ENCODE assay signal across 15 cellular contexts in genomic region chr13:65093352-65093751, GRCh38.
DNase-seq lines count a peak whose midpoint lies in the region; TF ChIP-seq lines count a peak whose summit lies in the region.
"Had no signal": no experiment of that assay in that cellular context is flagged by ENCODE, and none has a peak within 500 bp of the region (broad histone marks: within the 10 kb centered on the region; RNA-seq: fewer than 3 reads in every experiment).

No MANE protein-coding gene starts in this region.

- TF ChIP-seq POLR2A in tibial nerve (IDR thresholded peaks at IDR 0.05), result no peak

- no peaks in the 10 kb centered on the region for H3F3A ChIP-seq in SU-DHL-6 (ENCODE audit: insufficient read depth)

- H3K4me2 ChIP-seq in SU-DHL-6 (ENCODE audit: low read depth, low read length, poor library complexity, severe bottlenecking), result no peak overlapping the region

- DNase-seq in NCI-H82 (lab: John Stamatoyannopoulos, UW) (peak; percentile 41), NCI-H82 treated with DMSO at 0.1 percent for 48 hours (lab: John Stamatoyannopoulos, UW; ENCODE audit: unreplicated experiment) (no peak), SJCRH30 (peak; percentile 40 to 68), EL (no peak), tibial nerve (ENCODE audit: low spot score in 2 of 2) (no peak)
- DNase-seq: C1 segment of cervical spinal cord; Calu3; CD4-positive, alpha-beta memory T cell; COR-L47; DMS79; GF-D8; GOT3; HFFc6 had no signal

- WGBS in tibial nerve, 2 donors, result 92 to 93% methylated on average over 3 of the region's 3 CpGs

- H3K27ac ChIP-seq in SJCRH30, result no peak overlapping the region
- no peak overlapping the region for H3K27ac ChIP-seq in SU-DHL-6 (ENCODE audit: low read depth, low read length)
- H3K27ac ChIP-seq in tibial nerve, result no peak overlapping the region

- no peaks in the 10 kb centered on the region for H3K79me2 ChIP-seq in SU-DHL-6 (ENCODE audit: insufficient read depth, low read length)

- no peak for TF ChIP-seq EP300 in tibial nerve (IDR thresholded peaks at IDR 0.05)

- H3K9me3 ChIP-seq in SJCRH30 (replicated peaks) (no peaks in the 10 kb centered on the region), SU-DHL-6 (ENCODE audit: insufficient read depth, low read length) (no peaks in the 10 kb centered on the region), tibial nerve (no peaks in the 10 kb centered on the region)
- H3K9me3 ChIP-seq: HAP-1 had no signal

- no peaks in the 10 kb centered on the region for H3K9me2 ChIP-seq in SU-DHL-6 (replicated peaks; ENCODE audit: insufficient read depth, low read length)

- TF ChIP-seq CTCF in SU-DHL-6 (IDR thresholded peaks at IDR 0.05; ENCODE audit: insufficient read depth, low read length, poor library complexity, severe bottlenecking) (no peak), tibial nerve (IDR thresholded peaks at IDR 0.05) (no peak)

- H3K4me1 ChIP-seq in SJCRH30, result peaks cover 7% of the 10 kb centered on the region
- H3K4me1 ChIP-seq in tibial nerve, result peaks cover 0 to 4% (median 0%) of the 10 kb centered on the region in 4 donors
- H3K4me1 ChIP-seq: HAP-1 had no signal

- peak overlapping the region; percentile 52 for H2AFZ ChIP-seq in SU-DHL-6 (ENCODE audit: low read depth, low read length, severe bottlenecking)

- H3K9ac ChIP-seq in SU-DHL-6 (ENCODE audit: low read length), result no peak overlapping the region

- H3K27me3 ChIP-seq in SJCRH30 (no peaks in the 10 kb centered on the region), SU-DHL-6 (ENCODE audit: low read length) (no peaks in the 10 kb centered on the region), tibial nerve (no peaks in the 10 kb centered on the region)

- H3K36me3 ChIP-seq in SJCRH30, result no peaks in the 10 kb centered on the region
- H3K36me3 ChIP-seq in SU-DHL-6 (ENCODE audit: low read length), result no peaks in the 10 kb centered on the region
- H3K36me3 ChIP-seq in tibial nerve, result no peaks in the 10 kb centered on the region
- H3K36me3 ChIP-seq: HAP-1 had no signal

- no peaks in the 10 kb centered on the region for H4K20me1 ChIP-seq in SU-DHL-6 (ENCODE audit: low read depth, low read length)

- H3K4me3 ChIP-seq in SJCRH30 (no peak overlapping the region), SU-DHL-6 (ENCODE audit: insufficient read depth, low read length, poor library complexity, severe bottlenecking) (no peak overlapping the region), tibial nerve (no peak overlapping the region)
- H3K4me3 ChIP-seq: HAP-1 had no signal

Comparison
In these comparisons a context has a peak if more than half of its experiments do, and no peak if none do; other contexts are left out.
1. DNase-seq: peak in NCI-H82 (single experiment) and SJCRH30 (2 of 2); none in NCI-H82 treated with DMSO at 0.1 percent for 48 hours (single experiment), EL (single experiment) and tibial nerve (0 of 2).